ENCODE assay signal across 13 cellular contexts in the genomic region with DNA sequence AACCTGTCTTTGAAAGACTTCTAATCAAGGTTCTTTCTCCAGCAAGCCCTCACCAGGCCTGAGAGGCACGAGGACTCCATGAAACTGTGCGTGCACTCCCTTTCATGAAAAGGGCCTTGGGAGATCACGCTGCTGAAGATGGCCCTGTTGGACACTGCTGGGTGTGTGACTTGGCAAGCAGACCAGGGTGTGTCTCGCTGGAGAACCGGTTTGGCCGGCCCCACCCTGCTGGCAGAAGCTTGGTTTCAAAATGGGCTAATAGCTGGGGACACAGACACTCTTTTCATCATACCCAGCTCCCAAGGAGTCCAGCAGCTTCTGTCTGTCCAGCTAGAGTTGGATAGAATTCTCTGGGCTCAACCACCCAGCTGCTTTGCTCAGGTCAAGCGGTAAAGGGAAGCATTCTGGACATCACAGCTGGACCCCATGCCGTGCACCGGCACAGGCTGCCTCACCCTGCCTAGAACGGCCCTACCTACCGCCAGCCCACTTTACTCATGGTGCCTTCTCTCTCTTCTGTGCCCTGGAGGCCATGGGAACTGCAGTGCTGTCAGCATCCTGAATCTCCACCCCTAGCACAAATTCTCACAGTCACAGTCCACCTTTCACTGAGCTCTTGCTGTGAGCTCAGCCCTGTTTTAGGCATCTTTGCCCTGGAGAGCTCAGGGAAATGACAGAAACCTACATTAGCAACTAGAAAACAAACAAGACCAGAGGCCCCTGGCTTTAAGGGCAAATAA. TPM values are rescaled to one million over a fixed set of nuclear protein-coding genes. Genes with fewer than 3 reads are reported as not detected.
DNase-seq lines count a peak whose midpoint lies in the region; ATAC-seq and TF ChIP-seq lines count a peak whose summit lies in the region.
"Had no signal": no experiment of that assay in that cellular context is flagged by ENCODE, and none has a peak within 500 bp of the region (broad histone marks: within the 10 kb centered on the region; RNA-seq: fewer than 3 reads in every experiment).

No MANE protein-coding gene starts in this region.

- no peak overlapping the region for H2AFZ ChIP-seq in mammary epithelial cell (ENCODE audit: low read depth, low read length)

- H3K9me3 Mint-ChIP-seq in osteocyte (ENCODE audit: unreplicated experiment): no peaks in the 10 kb centered on the region
- H3K9me3 Mint-ChIP-seq: effector memory CD8-positive, alpha-beta T cell; mesothelial cell of epicardium had no signal

- H3K27me3 Mint-ChIP-seq in osteocyte (ENCODE audit: unreplicated experiment): peaks cover 34% of the 10 kb centered on the region

- WGBS in mammary epithelial cell (ENCODE audit: low coverage, missing lambda C conversion rate): 60% methylated on average over 11 of the region's 11 CpGs

- H3K4me1 ChIP-seq in mammary epithelial cell (ENCODE audit: insufficient read depth, low read length): peaks cover 66% of the 10 kb centered on the region

- H3K4me3 Mint-ChIP-seq in osteocyte (ENCODE audit: unreplicated experiment): peak overlapping the region; percentile 27
- H3K4me3 Mint-ChIP-seq: effector memory CD8-positive, alpha-beta T cell; mesothelial cell of epicardium had no signal

- H3K9me3 ChIP-seq in MG63: no peaks in the 10 kb centered on the region
- no peaks in the 10 kb centered on the region for H3K9me3 ChIP-seq in mammary epithelial cell (replicated peaks; ENCODE audit: insufficient read depth, low read length)
- H3K9me3 ChIP-seq: thyroid gland had no signal

- peaks cover 86% of the 10 kb centered on the region for H3K79me2 ChIP-seq in mammary epithelial cell (ENCODE audit: insufficient read depth, low read length)

- no peak overlapping the region for H3K4me3 ChIP-seq in MG63
- H3K4me3 ChIP-seq in mammary epithelial cell (replicated peaks in 1 of 3; ENCODE audit: insufficient read depth in 1 of 3, low read depth in 2 of 3, low read length in 3 of 3): no peak overlapping the region
- H3K4me3 ChIP-seq: thyroid gland had no signal

- no peak for TF ChIP-seq CTCF in C4-2B (conservative IDR thresholded peaks at IDR 0.05)
- TF ChIP-seq CTCF in mammary epithelial cell (conservative IDR thresholded peaks at IDR 0.05 in 1 of 2, IDR thresholded peaks at IDR 0.05 in 1 of 2; ENCODE audit: extremely low read depth in 1 of 2, insufficient read depth in 1 of 2, low read depth in 1 of 2, low read length in 2 of 2): no peak
- no peak for TF ChIP-seq CTCF in osteocyte (IDR thresholded peaks at IDR 0.05)

- H4K20me1 ChIP-seq in mammary epithelial cell (ENCODE audit: insufficient read depth, low read length): no peaks in the 10 kb centered on the region

- CTCF ChIA-PET in mammary epithelial cell (lab: Charles Lee; ENCODE audit: low non-redundant PET): interaction anchor here (0.6 kb wide), 1 partner anchor 77 kb away, joined by 4 read pairs; no protein-coding TSS in a partner anchor

- peak overlapping the region; percentile 84 for H3K27ac ChIP-seq in C4-2B
- H3K27ac ChIP-seq in mammary epithelial cell (ENCODE audit: insufficient read depth, low read depth, low read length): peak overlapping the region; percentile 98

- H3K27me3 ChIP-seq in MG63 (no peaks in the 10 kb centered on the region), mammary epithelial cell (ENCODE audit: insufficient read depth, low read length) (no peaks in the 10 kb centered on the region)
- H3K27me3 ChIP-seq: thyroid gland had no signal

- dilution Hi-C loops in mammary epithelial cell (cut with HindIII; ENCODE audit: low sequenced_read_pairs): loop anchor here (5.0 kb wide), 2 partner anchors 49 to 154 kb away; no protein-coding TSS in a partner anchor

- peak overlapping the region; percentile 41 for H3K9ac ChIP-seq in mammary epithelial cell (ENCODE audit: insufficient read depth, low read length)

- peak overlapping the region; percentile 42 for H3K4me2 ChIP-seq in mammary epithelial cell (ENCODE audit: insufficient read depth, low read depth, low read length)

- ATAC-seq in GM19452 (IDR thresholded peaks at IDR 0.05; ENCODE audit: unreplicated experiment) (no peak), HG02588 (IDR thresholded peaks at IDR 0.05; ENCODE audit: unreplicated experiment) (no peak)
- ATAC-seq: effector memory CD8-positive, alpha-beta T cell had no signal

- intact Hi-C loops in mammary epithelial cell (cut with micrococcal nuclease): loop anchor here (1.0 kb wide), 1 partner anchor 48 kb away; no protein-coding TSS in a partner anchor

- peaks cover 21% of the 10 kb centered on the region for H3K4me1 Mint-ChIP-seq in osteocyte (ENCODE audit: unreplicated experiment)

- no peak overlapping the region for H3K27ac Mint-ChIP-seq in osteocyte (ENCODE audit: unreplicated experiment)
- H3K27ac Mint-ChIP-seq: effector memory CD8-positive, alpha-beta T cell; mesothelial cell of epicardium had no signal

- H3K36me3 ChIP-seq in MG63: no peaks in the 10 kb centered on the region
- peaks cover 5% of the 10 kb centered on the region for H3K36me3 ChIP-seq in mammary epithelial cell (ENCODE audit: insufficient read depth, low read length)
- H3K36me3 ChIP-seq: thyroid gland had no signal

- peak; percentile 61 for DNase-seq in MG63
- DNase-seq in mammary epithelial cell: peak; percentile 81
- no peak for DNase-seq in osteocyte (ENCODE audit: extremely low spot score, unreplicated experiment)
- no peak for DNase-seq in SHP77 treated with DMSO at 0.1 percent for 48 hours (lab: John Stamatoyannopoulos, UW)
- no peak for DNase-seq in activated CD4-positive, alpha-beta T cell treated with anti-CD3 and anti-CD28 coated beads for 48 hours
- DNase-seq: effector memory CD8-positive, alpha-beta T cell; T-helper 9 cell had no signal

- in situ Hi-C loops in mammary epithelial cell (cut with MboI; ENCODE audit: low sequenced_read_pairs in 2 of 2): no loop called here

- no TSS peak for BruUV-seq in mammary epithelial cell (replicated peaks; lab: Mats Ljungman, UMichigan)

- H3K36me3 Mint-ChIP-seq in osteocyte (ENCODE audit: unreplicated experiment): no peaks in the 10 kb centered on the region
- H3K36me3 Mint-ChIP-seq: mesothelial cell of epicardium had no signal

RNA-seq across cellular contexts. Expression of a gene that starts 24.6 kb away (rescaled TPM):
- total RNA-seq in MG63 (2014; rRNA removed; shearing (Covaris generic); ENCODE audit: low replicate concordance): not detected in 2 replicates
- total RNA-seq in mammary epithelial cell: 100 to 1,000 TPM; 102 to 201 TPM
- polyA plus RNA-seq in mammary epithelial cell: 155 TPM
- 253 TPM for polyA minus RNA-seq in mammary epithelial cell
- total RNA-seq in osteocyte: not detected in 2 replicates
- total RNA-seq: OCI-LY7 had no signal

Comparison
In these comparisons a context has a peak if more than half of its experiments do, and no peak if none do; other contexts are left out.
1. DNase-seq: peak in MG63 (single experiment) and mammary epithelial cell (single experiment); none in osteocyte (single experiment), SHP77 treated with DMSO at 0.1 percent for 48 hours (single experiment) and activated CD4-positive, alpha-beta T cell treated with anti-CD3 and anti-CD28 coated beads for 48 hours (single experiment).
2. RNA of a gene that starts 24.6 kb away (total RNA-seq): 102 to 201 TPM in mammary epithelial cell; not detected in MG63 and not detected in osteocyte; every median in the first group is over 100 times any median in the second.